ENCODE assay signal across 20 cellular contexts in genomic region chr1:22835920-22836319, GRCh38.
DNase-seq lines count a peak whose midpoint lies in the region; ATAC-seq and TF ChIP-seq lines count a peak whose summit lies in the region.
"Had no signal": no experiment of that assay in that cellular context is flagged by ENCODE, and none has a peak within 500 bp of the region (broad histone marks: within the 10 kb centered on the region; RNA-seq: fewer than 3 reads in every experiment).

No MANE protein-coding gene starts in this region.

- H3K27ac ChIP-seq in mesenchymal stem cell (ENCODE audit: low read length, poor library complexity, severe bottlenecking), result peak overlapping the region; percentile 71
- H3K27ac ChIP-seq: C4-2B, PC-9, RWPE1 had no signal

- no peak overlapping the region for H2BK120ac ChIP-seq in mesenchymal stem cell (ENCODE audit: low read depth, low read length)

- ATAC-seq in GM21381 (IDR thresholded peaks at IDR 0.05; ENCODE audit: unreplicated experiment), result no peak
- ATAC-seq: HCT116, SK-N-SH treated with all-trans-retinoic acid at 6 μM for 48 hours had no signal

- WGBS in mesenchymal stem cell, result 56% methylated on average over 14 of the region's 14 CpGs

- peaks cover 21% of the 10 kb centered on the region for H3K79me1 ChIP-seq in mesenchymal stem cell (replicated peaks; ENCODE audit: low read length, poor library complexity, severe bottlenecking)

- no peak overlapping the region for H3K4ac ChIP-seq in mesenchymal stem cell (ENCODE audit: low read depth in 1 of 2, low read length in 2 of 2)

- H3K4me3 Mint-ChIP-seq in brain (peak overlapping the region in 2 of 5 experiments; percentile 20 to 42), progenitor cell of endocrine pancreas (ENCODE audit: low read depth) (no peak overlapping the region), type B pancreatic cell (no peak overlapping the region)

- H2BK5ac ChIP-seq in mesenchymal stem cell (ENCODE audit: low read depth, low read length, poor library complexity, severe bottlenecking), result no peak overlapping the region

- H3K14ac ChIP-seq in mesenchymal stem cell (ENCODE audit: low read length in 2 of 2), result no peak overlapping the region

- no peak overlapping the region for H2AK5ac ChIP-seq in mesenchymal stem cell (ENCODE audit: low read length, severe bottlenecking)

- H3K36me3 Mint-ChIP-seq in brain (no peaks in the 10 kb centered on the region), progenitor cell of endocrine pancreas (ENCODE audit: insufficient read depth) (peaks cover 2% of the 10 kb centered on the region), type B pancreatic cell (no peaks in the 10 kb centered on the region)

- H3K18ac ChIP-seq in mesenchymal stem cell (ENCODE audit: low read depth in 1 of 2, low read length in 2 of 2), result no peak overlapping the region

- H3K27ac Mint-ChIP-seq in brain, result peak overlapping the region; percentile 14 to 95 (median 78)
- peak overlapping the region; percentile 54 for H3K27ac Mint-ChIP-seq in progenitor cell of endocrine pancreas
- peak overlapping the region; percentile 18 for H3K27ac Mint-ChIP-seq in type B pancreatic cell

- no peak overlapping the region for H3K9ac ChIP-seq in mesenchymal stem cell (ENCODE audit: low read length)

- H3K23ac ChIP-seq in mesenchymal stem cell (ENCODE audit: low read length in 2 of 2), result no peak overlapping the region

- H3K27me3 Mint-ChIP-seq in brain, result no peaks in the 10 kb centered on the region
- H3K27me3 Mint-ChIP-seq in progenitor cell of endocrine pancreas, result no peaks in the 10 kb centered on the region
- no peaks in the 10 kb centered on the region for H3K27me3 Mint-ChIP-seq in type B pancreatic cell

- no peak overlapping the region for H2AFZ ChIP-seq in mesenchymal stem cell (ENCODE audit: low read depth, low read length)
- H2AFZ ChIP-seq: PC-9 had no signal

- peaks cover 0 to 2% (median 0%) of the 10 kb centered on the region in 5 experiments for H3K9me3 Mint-ChIP-seq in brain
- H3K9me3 Mint-ChIP-seq in progenitor cell of endocrine pancreas (ENCODE audit: low read depth), result no peaks in the 10 kb centered on the region
- no peaks in the 10 kb centered on the region for H3K9me3 Mint-ChIP-seq in type B pancreatic cell

- H3K4me1 Mint-ChIP-seq in brain (peaks cover 81% of the 10 kb centered on the region), progenitor cell of endocrine pancreas (ENCODE audit: low read depth) (peaks cover 29% of the 10 kb centered on the region), type B pancreatic cell (ENCODE audit: unreplicated experiment) (peaks cover 30% of the 10 kb centered on the region)

- no peaks in the 10 kb centered on the region for H3K36me3 ChIP-seq in mesenchymal stem cell (ENCODE audit: control insufficient read depth in 1 of 2, insufficient read depth in 2 of 2, low read depth in 1 of 2, low read length in 2 of 2)

- H3K9me3 ChIP-seq in mesenchymal stem cell (ENCODE audit: control insufficient read depth, low read length), result no peaks in the 10 kb centered on the region

- no peak overlapping the region for H4K8ac ChIP-seq in mesenchymal stem cell (ENCODE audit: low read length)

- H3K27me3 ChIP-seq in mesenchymal stem cell (ENCODE audit: control insufficient read depth in 1 of 2, insufficient read depth in 1 of 2, low read length in 2 of 2), result peaks cover 0 to 14% of the 10 kb centered on the region in 2 experiments

- H2BK12ac ChIP-seq in mesenchymal stem cell (ENCODE audit: low read length in 2 of 2), result no peak overlapping the region

- TF ChIP-seq CTCF in brain (conservative IDR thresholded peaks at IDR 0.05), result no peak
- TF ChIP-seq CTCF in progenitor cell of endocrine pancreas (IDR thresholded peaks at IDR 0.05; ENCODE audit: unreplicated experiment), result no peak
- TF ChIP-seq CTCF in type B pancreatic cell (conservative IDR thresholded peaks at IDR 0.05), result no peak

- peaks cover 32% of the 10 kb centered on the region for H3K4me1 ChIP-seq in mesenchymal stem cell (ENCODE audit: control insufficient read depth, insufficient read depth, low read depth, low read length)

- no peak overlapping the region for H4K91ac ChIP-seq in mesenchymal stem cell (ENCODE audit: low read length)

- no peak overlapping the region for H3K4me2 ChIP-seq in mesenchymal stem cell (ENCODE audit: low read length, poor library complexity, severe bottlenecking)
- H3K4me2 ChIP-seq: PC-9 had no signal

- no peak overlapping the region for H2BK15ac ChIP-seq in mesenchymal stem cell (ENCODE audit: low read depth, poor library complexity, severe bottlenecking)

- no peak overlapping the region for H3K4me3 ChIP-seq in mesenchymal stem cell (ENCODE audit: insufficient read depth in 1 of 2, low read depth in 1 of 2, low read length in 2 of 2)
- H3K4me3 ChIP-seq: PC-9 had no signal

- no peak for DNase-seq in mesenchymal stem cell
- no peak for DNase-seq in progenitor cell of endocrine pancreas (ENCODE audit: low spot score, unreplicated experiment)
- no peak for DNase-seq in type B pancreatic cell (ENCODE audit: extremely low spot score, unreplicated experiment)
- DNase-seq in NCI-H526 treated with DMSO at 0.1 percent for 48 hours (lab: John Stamatoyannopoulos, UW), result no peak
- no peak for DNase-seq in activated gamma-delta T cell (lab: John Stamatoyannopoulos, UW)
- DNase-seq: ACHN, AML-193, KBM-7, NCI-H187, NCI-H2107, NCI-H510A treated with DMSO at 0.1 percent for 48 hours, NCI-H82, PC-9, SIG-M5 had no signal

Comparison
In these comparisons a context has a peak if more than half of its experiments do, and no peak if none do; other contexts are left out.
1. H3K27ac Mint-ChIP-seq: peak in every context shown above with its lines; median percentile 78 in brain; 54 in progenitor cell of endocrine pancreas; 18 in type B pancreatic cell.